8 cellular contexts compared by ENCODE assay signal in genomic region chrX:21993265-21993664, GRCh38. TPM values are rescaled to one million over a fixed set of nuclear protein-coding genes. Genes with fewer than 3 reads are reported as not detected.
DNase-seq lines count a peak whose midpoint lies in the region; ATAC-seq, FAIRE-seq and TF ChIP-seq lines count a peak whose summit lies in the region.

No MANE protein-coding gene starts in this region.

- no peak overlapping the region for H3K4me2 ChIP-seq in mesenchymal stem cell (ENCODE audit: low read length, poor library complexity, severe bottlenecking)

- DNase-seq in GM18507 (ENCODE audit: extremely low spot score, insufficient read length, low read depth) (no peak), AG20443 (ENCODE audit: low spot score) (no peak), mesenchymal stem cell (no peak), brain microvascular endothelial cell (no peak)

- H2BK12ac ChIP-seq in mesenchymal stem cell (ENCODE audit: low read length in 2 of 2) = no peak overlapping the region

- H3K4me3 ChIP-seq in mesenchymal stem cell (ENCODE audit: insufficient read depth in 1 of 2, low read depth in 1 of 2, low read length in 2 of 2) (no peak overlapping the region), brain microvascular endothelial cell (ENCODE audit: low read depth, low read length) (no peak overlapping the region)

- no peak overlapping the region for H3K14ac ChIP-seq in mesenchymal stem cell (ENCODE audit: low read length in 2 of 2)

- no peak overlapping the region for H3K18ac ChIP-seq in mesenchymal stem cell (ENCODE audit: low read depth in 1 of 2, low read length in 2 of 2)

- no peak overlapping the region for H2BK15ac ChIP-seq in mesenchymal stem cell (ENCODE audit: low read depth, poor library complexity, severe bottlenecking)

- no peak overlapping the region for H2BK120ac ChIP-seq in mesenchymal stem cell (ENCODE audit: low read depth, low read length)

- H2AFZ ChIP-seq in mesenchymal stem cell (ENCODE audit: low read depth, low read length) = no peak overlapping the region

- H3K27me3 ChIP-seq in layer of hippocampus (ENCODE audit: control insufficient read depth, insufficient read depth, low read length) (no peaks in the 10 kb centered on the region), mesenchymal stem cell (ENCODE audit: control insufficient read depth in 1 of 2, insufficient read depth in 1 of 2, low read length in 2 of 2) (peaks cover 0 to 4% of the 10 kb centered on the region in 2 experiments), brain microvascular endothelial cell (replicated peaks) (no peaks in the 10 kb centered on the region)

- H3K4ac ChIP-seq in mesenchymal stem cell (ENCODE audit: low read depth in 1 of 2, low read length in 2 of 2) = no peak overlapping the region

- H2AK5ac ChIP-seq in mesenchymal stem cell (ENCODE audit: low read length, severe bottlenecking) = no peak overlapping the region

- in situ Hi-C loops in brain microvascular endothelial cell (cut with HindIII; ENCODE audit: low pct_ligation_motif_present, low sequenced_read_pairs) = no loop called here

- ATAC-seq in GM21619 (IDR thresholded peaks at IDR 0.05; ENCODE audit: unreplicated experiment) (peak; percentile 78), HG03565 (IDR thresholded peaks at IDR 0.05; ENCODE audit: unreplicated experiment) (peak; percentile 92), SK-N-SH treated with all-trans-retinoic acid at 6 μM for 48 hours (no peak)

- TF ChIP-seq CTCF in brain microvascular endothelial cell (IDR thresholded peaks at IDR 0.05; ENCODE audit: low read depth, low read length, missing control alignments) = no peak

- H3K36me3 ChIP-seq in mesenchymal stem cell (ENCODE audit: control insufficient read depth in 1 of 2, insufficient read depth in 2 of 2, low read depth in 1 of 2, low read length in 2 of 2) (peaks cover 20 to 45% of the 10 kb centered on the region in 2 experiments), brain microvascular endothelial cell (replicated peaks) (no peaks in the 10 kb centered on the region)

- no peak overlapping the region for H3K9ac ChIP-seq in mesenchymal stem cell (ENCODE audit: low read length)

- FAIRE-seq in GM18507 (lab: Jason Lieb, UNC) = peak; percentile 60

- H4K91ac ChIP-seq in mesenchymal stem cell (ENCODE audit: low read length) = no peak overlapping the region

- WGBS in mesenchymal stem cell = 97% methylated on average over 6 of the region's 8 CpGs

- no peak overlapping the region for H3K23ac ChIP-seq in mesenchymal stem cell (ENCODE audit: low read length in 2 of 2)

- H4K8ac ChIP-seq in mesenchymal stem cell (ENCODE audit: low read length) = no peak overlapping the region

- peak overlapping the region; percentile 27 for H3K27ac ChIP-seq in layer of hippocampus (ENCODE audit: low read depth, low read length)
- H3K27ac ChIP-seq in mesenchymal stem cell (ENCODE audit: low read length, poor library complexity, severe bottlenecking) = no peak overlapping the region
- H3K27ac ChIP-seq in brain microvascular endothelial cell = no peak overlapping the region

- H3K4me1 ChIP-seq in mesenchymal stem cell (ENCODE audit: control insufficient read depth, insufficient read depth, low read depth, low read length) = no peaks in the 10 kb centered on the region

- no peaks in the 10 kb centered on the region for H3K9me3 ChIP-seq in mesenchymal stem cell (ENCODE audit: control insufficient read depth, low read length)

- H3K79me1 ChIP-seq in mesenchymal stem cell (replicated peaks; ENCODE audit: low read length, poor library complexity, severe bottlenecking) = peaks cover 10% of the 10 kb centered on the region

- no peak overlapping the region for H2BK5ac ChIP-seq in mesenchymal stem cell (ENCODE audit: low read depth, low read length, poor library complexity, severe bottlenecking)

TF ChIP-seq in SK-N-SH treated with all-trans-retinoic acid at 6 μM for 48 hours, 23 proteins besides CTCF, POLR2A, EP300 and RAD21:
- TF ChIP-seq ZNF565 (CRISPR knock-in tag; conservative IDR thresholded peaks at IDR 0.05; ENCODE audit: low read depth) (no peak), ZC3H10 (CRISPR knock-in tag; IDR thresholded peaks at IDR 0.05) (no peak)

RNA-seq across cellular contexts. Expression of gene PHEX, which starts 38.9 kb away (rescaled TPM):
- polyA plus RNA-seq in mesenchymal stem cell (2013, experiment 1 of 2) = 0.41 TPM
- polyA plus RNA-seq in mesenchymal stem cell (2013, experiment 2 of 2) = 0.34 TPM

RNA-seq across cellular contexts. Expression of gene SMS, which starts 52.8 kb away (rescaled TPM):
- polyA plus RNA-seq in mesenchymal stem cell (2013, experiment 1 of 2) = 63.7 TPM
- 65.0 TPM for polyA plus RNA-seq in mesenchymal stem cell (2013, experiment 2 of 2)
